ENCODE assay signal across 11 cellular contexts in the genomic region with DNA sequence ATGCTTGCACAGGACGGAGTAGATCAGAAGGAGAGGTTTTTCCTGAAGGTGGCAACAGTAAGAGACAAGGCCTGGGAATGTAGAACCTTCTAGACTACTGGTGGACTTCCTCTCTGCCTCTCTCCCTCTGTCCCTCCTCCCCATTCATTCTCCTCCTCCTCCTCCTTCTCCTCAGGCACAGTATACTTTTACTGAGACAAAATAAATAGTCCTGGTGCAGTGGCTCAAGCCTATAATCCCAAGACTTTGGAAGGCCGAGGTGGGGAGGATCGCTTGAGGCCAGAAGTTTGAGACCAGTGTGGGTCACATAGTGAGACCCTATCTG.
DNase-seq lines count a peak whose midpoint lies in the region; ATAC-seq and TF ChIP-seq lines count a peak whose summit lies in the region.
"Had no signal": no experiment of that assay in that cellular context is flagged by ENCODE, and none has a peak within 500 bp of the region (broad histone marks: within the 10 kb centered on the region; RNA-seq: fewer than 3 reads in every experiment).

No MANE protein-coding gene starts in this region.

- CTCF ChIA-PET in IMR-90 (lab: Yijun Ruan, JAX) = no interaction called here

- H3K9me3 Mint-ChIP-seq in brain = peaks cover 2 to 9% (median 6%) of the 10 kb centered on the region in 5 experiments
- H3K9me3 Mint-ChIP-seq: IgD-negative memory B cell had no signal

- H3K4me3 ChIP-seq in BLaER1 (no peak overlapping the region), IMR-90 (ENCODE audit: insufficient read depth, low read depth, low read length) (no peak overlapping the region), neural cell (ENCODE audit: low read length) (peak overlapping the region; percentile 7)

- TF ChIP-seq CTCF in IMR-90 (conservative IDR thresholded peaks at IDR 0.05; ENCODE audit: low read depth, low read length) (no peak), brain (conservative IDR thresholded peaks at IDR 0.05) (no peak), neural cell (IDR thresholded peaks at IDR 0.05; ENCODE audit: poor library complexity, severe bottlenecking) (no peak)

- H2BK120ac ChIP-seq in IMR-90 (ENCODE audit: low read depth, low read length) = no peak overlapping the region

- H3K4me3 Mint-ChIP-seq in brain = no peak overlapping the region
- H3K4me3 Mint-ChIP-seq: CD14-positive monocyte, IgD-negative memory B cell had no signal

- no peak overlapping the region for H3K14ac ChIP-seq in IMR-90 (replicated peaks; ENCODE audit: low read depth, low read length)

- H3K36me3 Mint-ChIP-seq in brain = peaks cover 42% of the 10 kb centered on the region

- H3K23ac ChIP-seq in IMR-90 (ENCODE audit: low read depth, low read length) = 0 out of 2 replicates have a peak overlapping the region, but pooled peaks have one; percentile 21

- H4K20me1 ChIP-seq in BLaER1 (peaks cover 100% of the 10 kb centered on the region), IMR-90 (ENCODE audit: insufficient read depth, low read length) (no peaks in the 10 kb centered on the region; the same call in 1 of the 2 replicates), neural cell (ENCODE audit: insufficient read depth) (no peaks in the 10 kb centered on the region)

- TF ChIP-seq POLR2A in IMR-90 (IDR thresholded peaks at IDR 0.05; ENCODE audit: low read depth, low read length) = no peak

- no peak overlapping the region for H2AK9ac ChIP-seq in IMR-90 (replicated peaks; ENCODE audit: low read depth, low read length, poor library complexity)

- H3K36me3 ChIP-seq in BLaER1 (peaks cover 87% of the 10 kb centered on the region), IMR-90 (ENCODE audit: control insufficient read depth, insufficient read depth, low read length) (no peaks in the 10 kb centered on the region), neural cell (ENCODE audit: insufficient read depth, low read length) (no peaks in the 10 kb centered on the region)

- H2BK15ac ChIP-seq in IMR-90 (ENCODE audit: low read depth, low read length) = no peak overlapping the region

- H4K91ac ChIP-seq in IMR-90 (ENCODE audit: insufficient read depth, low read depth, low read length) = no peak overlapping the region

- H2BK5ac ChIP-seq in IMR-90 (ENCODE audit: low read depth, low read length, poor library complexity, severe bottlenecking) = no peak overlapping the region

- H2BK20ac ChIP-seq in IMR-90 (ENCODE audit: low read depth, low read length) = no peak overlapping the region

- TF ChIP-seq RAD21 in IMR-90 (IDR thresholded peaks at IDR 0.05; ENCODE audit: low read length) (no peak), neural cell (conservative IDR thresholded peaks at IDR 0.05) (no peak)

- H3K56ac ChIP-seq in IMR-90 (ENCODE audit: extremely low read depth, insufficient read depth, low read length) = no peak overlapping the region

- H3K27me3 ChIP-seq in BLaER1 = no peaks in the 10 kb centered on the region
- H3K27me3 ChIP-seq in IMR-90 (ENCODE audit: control insufficient read depth, insufficient read depth, low read length) = no peaks in the 10 kb centered on the region
- no peaks in the 10 kb centered on the region for H3K27me3 ChIP-seq in neural cell (ENCODE audit: insufficient read depth, low read depth, low read length)

- dilution Hi-C loops in IMR-90 (cut with HindIII; ENCODE audit: low sequenced_read_pairs, unreplicated experiment) = no loop called here

- H3K79me2 ChIP-seq in neural cell (replicated peaks; ENCODE audit: insufficient read depth, low read length) = peaks cover 51% of the 10 kb centered on the region

- H4K5ac ChIP-seq in IMR-90 (ENCODE audit: low read depth, low read length) = no peak overlapping the region

- H3K4me1 Mint-ChIP-seq in brain = peaks cover 93% of the 10 kb centered on the region

- H3K4ac ChIP-seq in IMR-90 (ENCODE audit: low read depth, low read length) = no peak overlapping the region

- H3K4me1 ChIP-seq in BLaER1 (peaks cover 88% of the 10 kb centered on the region), IMR-90 (ENCODE audit: control insufficient read depth, insufficient read depth, low read length) (peaks cover 7% of the 10 kb centered on the region)

- H2AK5ac ChIP-seq in IMR-90 (ENCODE audit: low read depth, low read length) = no peak overlapping the region

- in situ Hi-C loops in IMR-90 (cut with MboI; ENCODE audit: low sequenced_read_pairs) = no loop called here

- H2AFZ ChIP-seq in IMR-90 (replicated peaks; ENCODE audit: low read length, poor library complexity) = no peak overlapping the region
- no peak overlapping the region for H2AFZ ChIP-seq in neural cell (ENCODE audit: low read depth, low read length)

- intact Hi-C loops in IMR-90 (cut with micrococcal nuclease) = no loop called here

- H3K18ac ChIP-seq in IMR-90 (ENCODE audit: low read depth, low read length) = no peak overlapping the region

- DNase-seq in IMR-90 (no peak), NCI-H1048 (lab: John Stamatoyannopoulos, UW) (no peak), dermis blood vessel endothelial cell (no peak)
- DNase-seq: EL had no signal

- no peak for ATAC-seq in IMR-90 (ENCODE audit: low read depth)
- no peak for ATAC-seq in HG03521 (IDR thresholded peaks at IDR 0.05; ENCODE audit: unreplicated experiment)
- ATAC-seq in GM21737 (IDR thresholded peaks at IDR 0.05; ENCODE audit: unreplicated experiment) = no peak

- BruUV-seq in IMR-90 (replicated peaks; lab: Mats Ljungman, UMichigan) = no TSS peak

- H3K9me2 ChIP-seq in neural cell (ENCODE audit: insufficient read depth, low read length) = no peaks in the 10 kb centered on the region

- no peak overlapping the region for H4K8ac ChIP-seq in IMR-90 (ENCODE audit: low read depth in 2 of 2, low read length in 2 of 2)

- H3K27me3 Mint-ChIP-seq in brain = no peaks in the 10 kb centered on the region
- H3K27me3 Mint-ChIP-seq: IgD-negative memory B cell had no signal

- peaks cover 4% of the 10 kb centered on the region; the same call in 1 of the 2 replicates for H3K9me3 ChIP-seq in BLaER1
- H3K9me3 ChIP-seq in IMR-90 (ENCODE audit: control insufficient read depth, insufficient read depth, low read length) = no peaks in the 10 kb centered on the region
- H3K9me3 ChIP-seq in neural cell (ENCODE audit: low read length) = no peaks in the 10 kb centered on the region

- TF ChIP-seq EP300 in neural cell (conservative IDR thresholded peaks at IDR 0.05; ENCODE audit: poor library complexity, severe bottlenecking) = no peak

- no peak overlapping the region for H3K27ac ChIP-seq in BLaER1
- H3K27ac ChIP-seq in IMR-90 (ENCODE audit: insufficient read depth, low read length) = no peak overlapping the region
- H3K27ac ChIP-seq in neural cell (ENCODE audit: low read length) = peak overlapping the region; percentile 27

- peaks cover 3 to 7% of the 10 kb centered on the region in 2 experiments; a peak in 1 of 4 replicates for H3K79me1 ChIP-seq in IMR-90 (ENCODE audit: low read depth in 1 of 2, low read length in 2 of 2)

- WGBS in IMR-90 (ENCODE audit: extremely low coverage in 2 of 2, insufficient read length in 1 of 2), 2 experiments = no CpG with 5 or more reads among the region's 3 CpGs

- peaks cover 13% of the 10 kb centered on the region; the same call in 1 of the 2 replicates for H3K9me1 ChIP-seq in IMR-90 (ENCODE audit: insufficient read depth, low read length)

- H3K27ac Mint-ChIP-seq in brain = peak overlapping the region; percentile 32 to 91 (median 53)
- H3K27ac Mint-ChIP-seq: IgD-negative memory B cell had no signal

- H3K9ac ChIP-seq in BLaER1 = no peak overlapping the region
- H3K9ac ChIP-seq in IMR-90 (ENCODE audit: low read depth, low read length) = no peak overlapping the region
- H3K9ac ChIP-seq in neural cell (ENCODE audit: low read length) = no peak overlapping the region

- H3K4me2 ChIP-seq in BLaER1 = 0 out of 2 replicates have a peak overlapping the region, but pooled peaks have one; percentile 80
- no peak overlapping the region for H3K4me2 ChIP-seq in IMR-90 (ENCODE audit: low read depth, low read length)
- no peak overlapping the region for H3K4me2 ChIP-seq in neural cell (ENCODE audit: low read length)

- POLR2A ChIA-PET in IMR-90 (lab: Charles Lee; ENCODE audit: unreplicated experiment) = no interaction called here

- no peaks in the 10 kb centered on the region for H3F3A ChIP-seq in neural cell (ENCODE audit: insufficient read depth, low read length, poor library complexity, severe bottlenecking)

TF ChIP-seq in IMR-90, 13 proteins besides CTCF, POLR2A, EP300 and RAD21:
- TF ChIP-seq SMC3 (IDR thresholded peaks at IDR 0.05; ENCODE audit: low read depth, low read length) (no peak), MAFK (IDR thresholded peaks at IDR 0.05; ENCODE audit: low read depth, low read length) (no peak), CHD1 (IDR thresholded peaks at IDR 0.05; ENCODE audit: low read depth, low read length) (no peak), CEBPB (IDR thresholded peaks at IDR 0.05; ENCODE audit: low read depth, low read length) (no peak)

TF ChIP-seq in neural cell, 6 proteins besides CTCF, POLR2A, EP300 and RAD21 (continues in another document):
- no peak for TF ChIP-seq TAF1 (IDR thresholded peaks at IDR 0.05; ENCODE audit: low read depth)
- no peak for TF ChIP-seq POLR2AphosphoS5 (IDR thresholded peaks at IDR 0.05)
- TF ChIP-seq MXI1 (conservative IDR thresholded peaks at IDR 0.05; ENCODE audit: poor library complexity, severe bottlenecking) = no peak
- TF ChIP-seq EZH2 (IDR thresholded peaks at IDR 0.05; ENCODE audit: borderline replicate concordance, insufficient read depth, low read length, poor library complexity, severe bottlenecking) = no peak
- TF ChIP-seq, protein P1, sequence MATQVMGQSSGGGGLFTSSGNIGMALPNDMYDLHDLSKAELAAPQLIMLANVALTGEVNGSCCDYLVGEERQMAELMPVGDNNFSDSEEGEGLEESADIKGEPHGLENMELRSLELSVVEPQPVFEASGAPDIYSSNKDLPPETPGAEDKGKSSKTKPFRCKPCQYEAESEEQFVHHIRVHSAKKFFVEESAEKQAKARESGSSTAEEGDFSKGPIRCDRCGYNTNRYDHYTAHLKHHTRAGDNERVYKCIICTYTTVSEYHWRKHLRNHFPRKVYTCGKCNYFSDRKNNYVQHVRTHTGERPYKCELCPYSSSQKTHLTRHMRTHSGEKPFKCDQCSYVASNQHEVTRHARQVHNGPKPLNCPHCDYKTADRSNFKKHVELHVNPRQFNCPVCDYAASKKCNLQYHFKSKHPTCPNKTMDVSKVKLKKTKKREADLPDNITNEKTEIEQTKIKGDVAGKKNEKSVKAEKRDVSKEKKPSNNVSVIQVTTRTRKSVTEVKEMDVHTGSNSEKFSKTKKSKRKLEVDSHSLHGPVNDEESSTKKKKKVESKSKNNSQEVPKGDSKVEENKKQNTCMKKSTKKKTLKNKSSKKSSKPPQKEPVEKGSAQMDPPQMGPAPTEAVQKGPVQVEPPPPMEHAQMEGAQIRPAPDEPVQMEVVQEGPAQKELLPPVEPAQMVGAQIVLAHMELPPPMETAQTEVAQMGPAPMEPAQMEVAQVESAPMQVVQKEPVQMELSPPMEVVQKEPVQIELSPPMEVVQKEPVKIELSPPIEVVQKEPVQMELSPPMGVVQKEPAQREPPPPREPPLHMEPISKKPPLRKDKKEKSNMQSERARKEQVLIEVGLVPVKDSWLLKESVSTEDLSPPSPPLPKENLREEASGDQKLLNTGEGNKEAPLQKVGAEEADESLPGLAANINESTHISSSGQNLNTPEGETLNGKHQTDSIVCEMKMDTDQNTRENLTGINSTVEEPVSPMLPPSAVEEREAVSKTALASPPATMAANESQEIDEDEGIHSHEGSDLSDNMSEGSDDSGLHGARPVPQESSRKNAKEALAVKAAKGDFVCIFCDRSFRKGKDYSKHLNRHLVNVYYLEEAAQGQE (IDR thresholded peaks at IDR 0.05; ENCODE audit: borderline replicate concordance) = no peak
